Comparison of ENCODE assay signal across 18 cellular contexts in the genomic region with DNA sequence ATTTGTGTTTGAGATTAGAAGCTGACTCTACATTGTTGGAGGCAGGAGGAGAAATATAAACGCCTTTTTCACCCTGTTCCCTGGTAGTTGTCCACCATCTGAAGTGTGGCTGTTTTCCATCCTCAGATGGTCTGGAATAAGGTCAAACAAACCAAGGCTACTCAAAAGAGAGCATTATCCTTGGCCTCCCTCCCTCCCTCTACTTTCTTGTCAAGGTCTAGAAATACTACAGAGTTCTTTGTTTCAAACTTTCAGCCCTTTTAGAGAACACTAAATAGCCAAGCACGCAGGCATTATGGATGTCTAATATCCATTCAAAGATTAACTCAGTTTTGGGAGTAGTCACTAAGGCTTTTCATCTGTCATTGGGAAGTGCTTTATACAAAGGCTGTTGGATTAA.
DNase-seq lines count a peak whose midpoint lies in the region; ATAC-seq lines count a peak whose summit lies in the region.
"Had no signal": no experiment of that assay in that cellular context is flagged by ENCODE, and none has a peak within 500 bp of the region (broad histone marks: within the 10 kb centered on the region; RNA-seq: fewer than 3 reads in every experiment).

No MANE protein-coding gene starts in this region.

- H3K9me3 Mint-ChIP-seq in T-helper 2 cell treated with Interferon-gamma antibody and Interleukin-4, amounts not matched to agents 5 μg/mL and 100 μg/mL, for 36 hours: peaks cover 11% of the 10 kb centered on the region
- H3K9me3 Mint-ChIP-seq: stimulated activated effector memory CD8-positive, alpha-beta T cell treated with anti-CD3 and anti-CD28 coated beads, Interleukin-12 subunit alpha, Interleukin-12 subunit beta, amount 100 ng/mL, for 72 hours; WTC11 had no signal

- peak overlapping the region; percentile 35 for H3K4me3 Mint-ChIP-seq in T-helper 2 cell treated with Interferon-gamma antibody and Interleukin-4, amounts not matched to agents 5 μg/mL and 100 μg/mL, for 36 hours
- H3K4me3 Mint-ChIP-seq: dendritic cell treated with granulocyte-macrophage colony-stimulating factor and Interleukin-4, amounts not matched to agents 40 ng/mL and 50 ng/mL, for 4 days; stimulated activated effector memory CD8-positive, alpha-beta T cell treated with anti-CD3 and anti-CD28 coated beads, Interleukin-12 subunit alpha, Interleukin-12 subunit beta, amount 100 ng/mL, for 72 hours; WTC11 had no signal

- H3K36me3 ChIP-seq in KOPT-K1 (ENCODE audit: insufficient read depth, low read length) (0 out of 2 replicates have a peak, but pooled peaks cover 7% of the 10 kb centered on the region), aorta (ENCODE audit: control insufficient read depth in 1 of 2, insufficient read depth in 2 of 2, low read length in 1 of 2) (no peaks in the 10 kb centered on the region)
- H3K36me3 ChIP-seq: cardiac muscle cell, lower lobe of right lung had no signal

- H3K4me3 ChIP-seq in aorta (ENCODE audit: low read length in 2 of 2): no peak overlapping the region
- H3K4me3 ChIP-seq: A549, cardiac muscle cell, lower lobe of right lung, testis had no signal

- WGBS in aorta, 2 donors: 65 to 66% methylated on average over 2 of the region's 2 CpGs

- intact Hi-C loops in aorta (cut with DNase I): no loop called here

- H3K36me3 Mint-ChIP-seq in T-helper 2 cell treated with Interferon-gamma antibody and Interleukin-4, amounts not matched to agents 5 μg/mL and 100 μg/mL, for 36 hours (ENCODE audit: low read depth): peaks cover 44% of the 10 kb centered on the region
- H3K36me3 Mint-ChIP-seq: WTC11 had no signal

- H3K9me3 ChIP-seq in KOPT-K1 (ENCODE audit: insufficient read depth, low read length, poor library complexity, severe bottlenecking) (no peaks in the 10 kb centered on the region), aorta (ENCODE audit: control insufficient read depth, low read length) (no peaks in the 10 kb centered on the region)
- H3K9me3 ChIP-seq: A549, lower lobe of right lung, testis had no signal

- H3K27me3 ChIP-seq in aorta (ENCODE audit: control insufficient read depth in 1 of 2, insufficient read depth in 2 of 2, low read length in 1 of 2): no peaks in the 10 kb centered on the region
- H3K27me3 ChIP-seq: cardiac muscle cell, testis had no signal

- peak; percentile 7 for DNase-seq in T-helper 2 cell treated with Interferon-gamma antibody and Interleukin-4, amounts not matched to agents 5 μg/mL and 100 μg/mL, for 36 hours (ENCODE audit: low spot score)
- DNase-seq in T-helper 2 cell: no peak
- peak; percentile 90 for DNase-seq in foreskin melanocyte
- DNase-seq in NCI-H748 (lab: John Stamatoyannopoulos, UW; ENCODE audit: unreplicated experiment): no peak
- DNase-seq in aorta: no peak
- DNase-seq: amniotic stem cell, GF-D8, lower lobe of right lung, NCI-H1417, testis had no signal

- H3K27ac Mint-ChIP-seq in T-helper 2 cell treated with Interferon-gamma antibody and Interleukin-4, amounts not matched to agents 5 μg/mL and 100 μg/mL, for 36 hours: peak overlapping the region; percentile 81
- H3K27ac Mint-ChIP-seq: dendritic cell treated with granulocyte-macrophage colony-stimulating factor and Interleukin-4, amounts not matched to agents 40 ng/mL and 50 ng/mL, for 4 days; stimulated activated effector memory CD8-positive, alpha-beta T cell treated with anti-CD3 and anti-CD28 coated beads, Interleukin-12 subunit alpha, Interleukin-12 subunit beta, amount 100 ng/mL, for 72 hours; WTC11 had no signal

- peak; percentile 14 for ATAC-seq in GM21526 (IDR thresholded peaks at IDR 0.05; ENCODE audit: low FRiP score, unreplicated experiment)
- ATAC-seq in GM21786 (IDR thresholded peaks at IDR 0.05; ENCODE audit: unreplicated experiment): no peak
- no peak for ATAC-seq in aorta (ENCODE audit: low FRiP score)
- ATAC-seq: A549, lower lobe of right lung, WTC11 had no signal

- no peaks in the 10 kb centered on the region for H3K4me1 ChIP-seq in aorta (ENCODE audit: control insufficient read depth in 1 of 2, insufficient read depth in 2 of 2, low read length in 2 of 2)
- H3K4me1 ChIP-seq: A549, lower lobe of right lung, testis had no signal

- H3K4me1 Mint-ChIP-seq in T-helper 2 cell treated with Interferon-gamma antibody and Interleukin-4, amounts not matched to agents 5 μg/mL and 100 μg/mL, for 36 hours (ENCODE audit: low read depth): peaks cover 69% of the 10 kb centered on the region
- H3K4me1 Mint-ChIP-seq: WTC11 had no signal

- peak overlapping the region; percentile 72 for H3K27ac ChIP-seq in KOPT-K1 (ENCODE audit: low read depth, low read length, poor library complexity, severe bottlenecking)
- H3K27ac ChIP-seq in aorta (ENCODE audit: low read depth in 1 of 2, low read length in 2 of 2): no peak overlapping the region
- H3K27ac ChIP-seq: A549, cardiac muscle cell, lower lobe of right lung, testis had no signal

- no peaks in the 10 kb centered on the region for H3K27me3 Mint-ChIP-seq in T-helper 2 cell treated with Interferon-gamma antibody and Interleukin-4, amounts not matched to agents 5 μg/mL and 100 μg/mL, for 36 hours (ENCODE audit: low read depth)
- H3K27me3 Mint-ChIP-seq: dendritic cell treated with granulocyte-macrophage colony-stimulating factor and Interleukin-4, amounts not matched to agents 40 ng/mL and 50 ng/mL, for 4 days had no signal

Comparison
In these comparisons a context has a peak if more than half of its experiments do, and no peak if none do; other contexts are left out.
1. DNase-seq: peak in T-helper 2 cell treated with Interferon-gamma antibody and Interleukin-4, amounts not matched to agents 5 μg/mL and 100 μg/mL, for 36 hours (single experiment) and foreskin melanocyte (single experiment); none in T-helper 2 cell (0 of 5), NCI-H748 (single experiment) and aorta (0 of 2).